2 cellular contexts compared by ENCODE assay signal in genomic region chr12:109839444-109839843, GRCh38.
TF ChIP-seq lines count a peak whose summit lies in the region.

No MANE protein-coding gene starts in this region.

TF ChIP-seq in HepG2, 621 proteins besides CTCF, POLR2A, EP300 and RAD21:
- TF ChIP-seq ZNF629 (CRISPR knock-in tag; conservative IDR thresholded peaks at IDR 0.05) (peak; percentile 91), ZNF891 (CRISPR knock-in tag; IDR thresholded peaks at IDR 0.05) (no peak)
TF ChIP-seq in HepG2: peak in this region for 1.

TF ChIP-seq in WTC11, 78 proteins besides CTCF, POLR2A, EP300 and RAD21:
- no peak for TF ChIP-seq RORB (CRISPR knock-in tag; IDR thresholded peaks at IDR 0.05)
- TF ChIP-seq GTF2I (CRISPR knock-in tag; conservative IDR thresholded peaks at IDR 0.05): peak; percentile 57; the same call in 1 of the 2 replicates
TF ChIP-seq in WTC11: peak in this region for 1.
